In genomic region chr4:169099775-169100180, GRCh38 we compare ENCODE assay signal across 10 cellular contexts.
A peak's percentile ranks its signal among the peaks of the same experiment; 100 is the strongest.
DNase-seq lines count a peak whose midpoint lies in the region; ATAC-seq and TF ChIP-seq lines count a peak whose summit lies in the region.
"Had no signal": no experiment of that assay in that cellular context is flagged by ENCODE, and none has a peak within 500 bp of the region (broad histone marks: within the 10 kb centered on the region; RNA-seq: fewer than 3 reads in every experiment).

No MANE protein-coding gene starts in this region.

- no peaks in the 10 kb centered on the region for H3K36me3 Mint-ChIP-seq in effector memory CD8-positive, alpha-beta T cell (ENCODE audit: insufficient read depth)
- H3K36me3 Mint-ChIP-seq in CD14-positive monocyte: peaks cover 39 to 52% of the 10 kb centered on the region in 2 donors

- no peaks in the 10 kb centered on the region for H3K9me3 Mint-ChIP-seq in effector memory CD8-positive, alpha-beta T cell
- peaks cover 0 to 4% (median 0%) of the 10 kb centered on the region in 7 donors for H3K9me3 Mint-ChIP-seq in CD14-positive monocyte

- no peak overlapping the region for H3K9ac ChIP-seq in BLaER1

- H4K20me1 ChIP-seq in BLaER1: no peaks in the 10 kb centered on the region

- TF ChIP-seq CTCF in GM13977 (IDR thresholded peaks at IDR 0.05; ENCODE audit: extremely low read depth, insufficient read depth, missing control alignments) (no peak), CD14-positive monocyte (IDR thresholded peaks at IDR 0.05) (no peak)

- peaks cover 31% of the 10 kb centered on the region for H3K4me1 ChIP-seq in BLaER1

- no peak overlapping the region for H3K4me3 Mint-ChIP-seq in effector memory CD8-positive, alpha-beta T cell
- no peak overlapping the region for H3K4me3 Mint-ChIP-seq in CD14-positive monocyte

- peaks cover 10% of the 10 kb centered on the region; the same call in 1 of the 2 replicates for H3K9me3 ChIP-seq in BLaER1
- H3K9me3 ChIP-seq: psoas muscle had no signal

- peaks cover 42% of the 10 kb centered on the region for H3K36me3 ChIP-seq in BLaER1

- DNase-seq in M059J (ENCODE audit: low read depth) (peak; percentile 18), NCI-H345 (lab: John Stamatoyannopoulos, UW) (no peak), GM13977 (ENCODE audit: low spot score) (no peak), CD14-positive monocyte (ENCODE audit: low spot score) (no peak)
- no peak for DNase-seq in effector memory CD8-positive, alpha-beta T cell
- DNase-seq: psoas muscle, SW 1271 had no signal

- peak; percentile 31 for ATAC-seq in GM21526 (IDR thresholded peaks at IDR 0.05; ENCODE audit: low FRiP score, unreplicated experiment)
- ATAC-seq in effector memory CD8-positive, alpha-beta T cell (replicated peaks): no peak

- H3K27ac Mint-ChIP-seq in effector memory CD8-positive, alpha-beta T cell: no peak overlapping the region
- H3K27ac Mint-ChIP-seq in CD14-positive monocyte: no peak overlapping the region

- in situ Hi-C loops in GM13977 (cut with MboI; ENCODE audit: low pct_unique_long_range_greater_than_20kb, low sequenced_read_pairs, unreplicated experiment): no loop called here

- no peak overlapping the region for H3K4me3 ChIP-seq in BLaER1
- H3K4me3 ChIP-seq: psoas muscle had no signal

- peaks cover 18 to 21% of the 10 kb centered on the region in 2 donors for H3K27me3 Mint-ChIP-seq in effector memory CD8-positive, alpha-beta T cell
- H3K27me3 Mint-ChIP-seq in CD14-positive monocyte (ENCODE audit: low read depth in 3 of 3): no peaks in the 10 kb centered on the region

- peak overlapping the region; percentile 50 for H3K4me2 ChIP-seq in BLaER1

- H3K4me1 Mint-ChIP-seq in effector memory CD8-positive, alpha-beta T cell (ENCODE audit: low read depth in 2 of 2): no peaks in the 10 kb centered on the region
- H3K4me1 Mint-ChIP-seq in CD14-positive monocyte: peaks cover 41% of the 10 kb centered on the region

- H3K27ac ChIP-seq in BLaER1 (no peak overlapping the region), layer of hippocampus (ENCODE audit: low read depth, low read length) (peak overlapping the region; percentile 39)
- H3K27ac ChIP-seq: psoas muscle had no signal

- intact Hi-C loops in CD14-positive monocyte (cut with micrococcal nuclease): no loop called here

- H3K27me3 ChIP-seq in BLaER1: no peaks in the 10 kb centered on the region
- no peaks in the 10 kb centered on the region for H3K27me3 ChIP-seq in layer of hippocampus (ENCODE audit: control insufficient read depth, insufficient read depth, low read length)
